24 cellular contexts compared by ENCODE assay signal in the genomic region with DNA sequence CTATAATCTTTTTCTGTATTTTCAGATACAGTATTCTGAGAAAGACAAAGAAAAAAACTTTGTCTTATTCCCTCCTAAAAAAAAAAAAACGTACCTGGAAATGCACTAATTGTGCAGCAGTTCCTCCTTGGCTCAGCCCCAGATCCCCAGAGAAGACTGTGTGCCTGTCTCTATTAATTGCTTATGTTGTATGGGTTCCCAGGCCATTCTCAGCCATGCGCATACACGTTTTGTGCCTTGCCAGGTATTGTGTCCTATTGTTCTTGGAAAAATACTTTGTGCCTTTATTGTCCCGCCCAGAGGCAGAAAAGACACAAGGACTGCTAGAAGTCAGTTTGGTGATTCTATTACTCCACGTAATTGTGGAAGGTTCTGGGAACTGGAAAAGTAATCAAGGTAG.
A peak's percentile ranks its signal among the peaks of the same experiment; 100 is the strongest.
DNase-seq lines count a peak whose midpoint lies in the region; ATAC-seq and TF ChIP-seq lines count a peak whose summit lies in the region.
"Had no signal": no experiment of that assay in that cellular context is flagged by ENCODE, and none has a peak within 500 bp of the region (broad histone marks: within the 10 kb centered on the region; RNA-seq: fewer than 3 reads in every experiment).

No MANE protein-coding gene starts in this region.

- no peaks in the 10 kb centered on the region for H3K27me3 ChIP-seq in heart right ventricle
- H3K27me3 ChIP-seq in left ventricle myocardium inferior (ENCODE audit: low read depth): no peaks in the 10 kb centered on the region
- H3K27me3 ChIP-seq: ovary, uterus had no signal

- TF ChIP-seq CTCF in heart right ventricle (IDR thresholded peaks at IDR 0.05): no peak
- TF ChIP-seq CTCF in left ventricle myocardium inferior (IDR thresholded peaks at IDR 0.05; ENCODE audit: borderline replicate concordance): no peak

- H3K9me3 ChIP-seq in heart right ventricle (peaks cover 0 to 4% (median 0%) of the 10 kb centered on the region in 11 donors), left ventricle myocardium inferior (replicated peaks) (peaks cover 2% of the 10 kb centered on the region)
- H3K9me3 ChIP-seq: ovary, SK-N-SH, thoracic aorta, uterus had no signal

- H3K27ac ChIP-seq in heart right ventricle (peak overlapping the region in 8 of 10 donors; percentile 1 to 57 (median 32)), left ventricle myocardium inferior (replicated peaks) (peak overlapping the region; percentile 55)
- H3K27ac ChIP-seq: GM23248, ovary, thoracic aorta had no signal

- 50 to 51% methylated on average over 5 of the region's 5 CpGs for WGBS in heart right ventricle, 2 donors

- peaks cover 0 to 18% (median 5%) of the 10 kb centered on the region in 9 donors for H3K4me1 ChIP-seq in heart right ventricle
- H3K4me1 ChIP-seq in left ventricle myocardium inferior: peaks cover 17% of the 10 kb centered on the region
- H3K4me1 ChIP-seq: uterus had no signal

- DNase-seq in heart right ventricle (peak; percentile 31 to 71), Right ventricle myocardium inferior (ENCODE audit: missing footprints) (no peak), NCI-H345 (lab: John Stamatoyannopoulos, UW) (peak; percentile 47), left ventricle myocardium inferior (peak; percentile 37), D341Med (ENCODE audit: low spot score) (no peak), NCI-H2081 (lab: John Stamatoyannopoulos, UW) (no peak), foreskin melanocyte (no peak)
- no peak for DNase-seq in central memory CD4-positive, alpha-beta T cell
- DNase-seq: activated CD4-positive, alpha-beta T cell treated with anti-CD3 and anti-CD28 coated beads, Interleukin-2, amount 50 U/mL, for 48 hours; activated naive CD4-positive, alpha-beta T cell treated with Interleukin-2 at 50 U/mL for 16 hours; CD8-positive, alpha-beta T cell; GM23248; hippocampal formation; KBM-7; NCI-H1092 treated with DMSO at 0.1 percent for 48 hours; NCI-H1930; NCI-H446 treated with DMSO at 0.1 percent for 48 hours; NCI-H82; ovary; retina; SK-N-SH; stimulated activated CD4-positive, alpha-beta T cell treated with anti-CD3 and anti-CD28 coated beads, Interleukin-1b, Interleukin-23, amount 100 ng/mL, for 48 hours had no signal

- H3K36me3 ChIP-seq in heart right ventricle: no peaks in the 10 kb centered on the region
- H3K36me3 ChIP-seq in left ventricle myocardium inferior: no peaks in the 10 kb centered on the region
- H3K36me3 ChIP-seq: ovary, thoracic aorta, uterus had no signal

- intact Hi-C loops in heart right ventricle (cut with DNase I) (loop anchor here in 2 of 10 donors (5.0 to 10.0 kb wide), 2 partner anchors 66 to 74 kb away; no protein-coding TSS in a partner anchor), Right ventricle myocardium inferior (cut with DNase I) (loop anchor here (10.0 kb wide), 1 partner anchor 66 kb away; no protein-coding TSS in a partner anchor), left ventricle myocardium inferior (cut with micrococcal nuclease) (no loop called here)

- ATAC-seq in heart right ventricle (peak; percentile 47 to 93 (median 86)), Right ventricle myocardium inferior (no peak)
- ATAC-seq: CD8-positive, alpha-beta T cell had no signal

- H3K4me3 ChIP-seq in heart right ventricle (no peak overlapping the region), left ventricle myocardium inferior (no peak overlapping the region)
- H3K4me3 ChIP-seq: GM23248, ovary, thoracic aorta, uterus had no signal

Comparison
In these comparisons a context has a peak if more than half of its experiments do, and no peak if none do; other contexts are left out.
1. DNase-seq: peak in heart right ventricle (2 of 2), NCI-H345 (single experiment) and left ventricle myocardium inferior (single experiment); none in Right ventricle myocardium inferior (single experiment), D341Med (single experiment), NCI-H2081 (0 of 2), foreskin melanocyte (single experiment) and central memory CD4-positive, alpha-beta T cell (single experiment).